ENCODE assay signal across 1 cellular context in the genomic region with DNA sequence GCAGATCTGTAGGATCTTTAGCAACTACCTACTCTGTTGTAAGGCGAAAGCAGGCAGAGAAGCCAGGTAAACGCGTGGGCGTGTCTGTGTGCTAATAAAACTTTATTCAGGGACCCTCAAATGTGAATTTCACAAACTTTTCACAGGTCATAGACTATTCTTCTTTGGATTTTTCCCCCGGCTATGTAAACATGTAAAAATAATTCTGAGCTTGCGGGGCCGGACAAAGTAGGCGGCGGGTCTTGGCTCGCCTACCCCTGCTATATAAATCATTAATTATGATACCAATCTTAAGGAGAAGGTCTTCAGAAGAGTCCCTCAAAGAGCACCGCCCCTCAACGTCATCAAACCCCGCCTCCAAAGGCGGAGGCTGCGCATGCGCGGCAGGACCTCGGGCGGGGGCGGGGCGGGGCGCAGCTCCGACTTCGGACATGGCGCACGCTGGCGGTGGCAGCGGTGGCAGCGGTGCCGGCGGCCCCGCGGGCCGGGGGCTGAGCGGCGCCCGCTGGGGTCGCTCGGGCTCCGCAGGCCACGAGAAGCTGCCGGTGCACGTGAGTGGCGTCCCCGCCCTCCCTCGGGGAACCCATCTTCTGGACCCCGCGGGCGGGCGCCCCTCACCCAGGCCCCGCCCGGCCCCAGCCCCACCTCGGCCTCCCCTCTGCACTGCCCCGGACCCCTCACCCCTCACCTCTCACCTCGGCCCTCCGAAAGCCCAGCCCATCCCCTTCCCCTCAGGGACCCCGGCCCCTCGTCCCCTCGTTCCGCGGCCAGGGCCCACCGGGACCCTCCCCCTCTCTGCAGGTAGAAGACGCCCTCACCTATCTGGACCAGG.
TF ChIP-seq lines count a peak whose summit lies in the region.

A gene with protein sequence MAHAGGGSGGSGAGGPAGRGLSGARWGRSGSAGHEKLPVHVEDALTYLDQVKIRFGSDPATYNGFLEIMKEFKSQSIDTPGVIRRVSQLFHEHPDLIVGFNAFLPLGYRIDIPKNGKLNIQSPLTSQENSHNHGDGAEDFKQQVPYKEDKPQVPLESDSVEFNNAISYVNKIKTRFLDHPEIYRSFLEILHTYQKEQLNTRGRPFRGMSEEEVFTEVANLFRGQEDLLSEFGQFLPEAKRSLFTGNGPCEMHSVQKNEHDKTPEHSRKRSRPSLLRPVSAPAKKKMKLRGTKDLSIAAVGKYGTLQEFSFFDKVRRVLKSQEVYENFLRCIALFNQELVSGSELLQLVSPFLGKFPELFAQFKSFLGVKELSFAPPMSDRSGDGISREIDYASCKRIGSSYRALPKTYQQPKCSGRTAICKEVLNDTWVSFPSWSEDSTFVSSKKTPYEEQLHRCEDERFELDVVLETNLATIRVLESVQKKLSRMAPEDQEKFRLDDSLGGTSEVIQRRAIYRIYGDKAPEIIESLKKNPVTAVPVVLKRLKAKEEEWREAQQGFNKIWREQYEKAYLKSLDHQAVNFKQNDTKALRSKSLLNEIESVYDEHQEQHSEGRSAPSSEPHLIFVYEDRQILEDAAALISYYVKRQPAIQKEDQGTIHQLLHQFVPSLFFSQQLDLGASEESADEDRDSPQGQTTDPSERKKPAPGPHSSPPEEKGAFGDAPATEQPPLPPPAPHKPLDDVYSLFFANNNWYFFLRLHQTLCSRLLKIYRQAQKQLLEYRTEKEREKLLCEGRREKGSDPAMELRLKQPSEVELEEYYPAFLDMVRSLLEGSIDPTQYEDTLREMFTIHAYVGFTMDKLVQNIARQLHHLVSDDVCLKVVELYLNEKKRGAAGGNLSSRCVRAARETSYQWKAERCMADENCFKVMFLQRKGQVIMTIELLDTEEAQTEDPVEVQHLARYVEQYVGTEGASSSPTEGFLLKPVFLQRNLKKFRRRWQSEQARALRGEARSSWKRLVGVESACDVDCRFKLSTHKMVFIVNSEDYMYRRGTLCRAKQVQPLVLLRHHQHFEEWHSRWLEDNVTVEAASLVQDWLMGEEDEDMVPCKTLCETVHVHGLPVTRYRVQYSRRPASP (plus strand): TSS at position 409 of the 832 bp plus-strand sequence. CDS start 23 bp downstream, at position 432.

TF ChIP-seq in H1, 55 proteins besides CTCF, POLR2A, EP300 and RAD21 (continued from another document):
- TF ChIP-seq, protein P1, sequence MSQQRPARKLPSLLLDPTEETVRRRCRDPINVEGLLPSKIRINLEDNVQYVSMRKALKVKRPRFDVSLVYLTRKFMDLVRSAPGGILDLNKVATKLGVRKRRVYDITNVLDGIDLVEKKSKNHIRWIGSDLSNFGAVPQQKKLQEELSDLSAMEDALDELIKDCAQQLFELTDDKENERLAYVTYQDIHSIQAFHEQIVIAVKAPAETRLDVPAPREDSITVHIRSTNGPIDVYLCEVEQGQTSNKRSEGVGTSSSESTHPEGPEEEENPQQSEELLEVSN (IDR thresholded peaks at IDR 0.05): no peak
- TF ChIP-seq SIX5 (IDR thresholded peaks at IDR 0.05; ENCODE audit: low read depth, low read length): no peak
- TF ChIP-seq BCL11A (IDR thresholded peaks at IDR 0.05; ENCODE audit: low read depth in 2 of 2, low read length in 2 of 2): no peak
- TF ChIP-seq RNF2 (IDR thresholded peaks at IDR 0.05; ENCODE audit: borderline replicate concordance, low read depth, low read length, missing control alignments, poor library complexity, severe bottlenecking): no peak
- TF ChIP-seq BRCA1 (IDR thresholded peaks at IDR 0.05; ENCODE audit: low read depth, low read length): no peak
- no peak for TF ChIP-seq JUN (IDR thresholded peaks at IDR 0.05; ENCODE audit: low read depth, low read length)
- no peak for TF ChIP-seq SUZ12 (IDR thresholded peaks at IDR 0.05; ENCODE audit: low read length)
- TF ChIP-seq CEBPB (IDR thresholded peaks at IDR 0.05; ENCODE audit: low read depth, low read length): no peak
- TF ChIP-seq JUND (IDR thresholded peaks at IDR 0.05; ENCODE audit: low read length): no peak
- TF ChIP-seq, protein P2, sequence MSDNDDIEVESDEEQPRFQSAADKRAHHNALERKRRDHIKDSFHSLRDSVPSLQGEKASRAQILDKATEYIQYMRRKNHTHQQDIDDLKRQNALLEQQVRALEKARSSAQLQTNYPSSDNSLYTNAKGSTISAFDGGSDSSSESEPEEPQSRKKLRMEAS (IDR thresholded peaks at IDR 0.05): 0 out of 2 replicates have a peak, but pooled peaks have one; percentile 7
- no peak for TF ChIP-seq EZH2 (IDR thresholded peaks at IDR 0.05; ENCODE audit: low read depth, low read length, severe bottlenecking)
- TF ChIP-seq KDM1A (IDR thresholded peaks at IDR 0.05; ENCODE audit: borderline replicate concordance, low read length): no peak
